Comparison of ENCODE assay signal across 17 cellular contexts in genomic region chr20:8583209-8584106, GRCh38.
A peak's percentile ranks its signal among the peaks of the same experiment; 100 is the strongest.
DNase-seq lines count a peak whose midpoint lies in the region; ATAC-seq and TF ChIP-seq lines count a peak whose summit lies in the region.
"Had no signal": no experiment of that assay in that cellular context is flagged by ENCODE, and none has a peak within 500 bp of the region (broad histone marks: within the 10 kb centered on the region; RNA-seq: fewer than 3 reads in every experiment).

No MANE protein-coding gene starts in this region.

- no peaks in the 10 kb centered on the region for H4K20me1 ChIP-seq in OCI-LY7 (ENCODE audit: insufficient read depth, low read length)
- H4K20me1 ChIP-seq: BLaER1 treated with 17β-estradiol and CSF1 and Interleukin-3, amounts not matched to agents 10 nM and 100 nM had no signal

- 60 to 61% methylated on average over 9 of the region's 9 CpGs for WGBS in transverse colon (ENCODE audit: low coverage in 1 of 2), 2 donors

- H3K4me1 ChIP-seq in OCI-LY7 (ENCODE audit: insufficient read depth, low read length, poor library complexity, severe bottlenecking), result peaks cover 11% of the 10 kb centered on the region
- H3K4me1 ChIP-seq in transverse colon, result peaks cover 0 to 5% (median 0%) of the 10 kb centered on the region in 4 donors
- H3K4me1 ChIP-seq: BLaER1 treated with 17β-estradiol and CSF1 and Interleukin-3, amounts not matched to agents 10 nM and 100 nM had no signal

- H3K9me3 ChIP-seq in OCI-LY7 (ENCODE audit: low read length) (no peaks in the 10 kb centered on the region), transverse colon (no peaks in the 10 kb centered on the region)
- H3K9me3 ChIP-seq: BLaER1 treated with 17β-estradiol and CSF1 and Interleukin-3, amounts not matched to agents 10 nM and 100 nM had no signal

- TF ChIP-seq CTCF in OCI-LY7 (conservative IDR thresholded peaks at IDR 0.05; ENCODE audit: low read length) (no peak), choroid plexus epithelial cell (conservative IDR thresholded peaks at IDR 0.05; ENCODE audit: low read depth, low read length) (no peak), transverse colon (IDR thresholded peaks at IDR 0.05) (no peak)

- in situ Hi-C loops in transverse colon (cut with MboI; ENCODE audit: low pct_ligation_motif_present in 1 of 4, low pct_unique_long_range_greater_than_20kb in 1 of 4, low sequenced_read_pairs in 3 of 4), result no loop called here

- DNase-seq in OCI-LY7 (ENCODE audit: low spot score) (peak; percentile 36), choroid plexus epithelial cell (ENCODE audit: low read depth) (peak; percentile 55), left colon (no peak), transverse colon (peak; percentile 13), HPDE6-E6E7 (ENCODE audit: extremely low spot score) (no peak), cerebellar cortex (ENCODE audit: low spot score) (no peak)
- DNase-seq: activated CD4-positive, alpha-beta T cell treated with anti-CD3 and anti-CD28 coated beads for 48 hours; activated naive CD8-positive, alpha-beta T cell treated with anti-CD3 and anti-CD28 coated beads for 36 hours; GOT3; NCI-H2081; NCI-H82; stimulated activated naive CD4-positive, alpha-beta T cell had no signal

- peak overlapping the region; percentile 23 for H3K4me3 ChIP-seq in OCI-LY7 (ENCODE audit: low read depth, low read length, poor library complexity, severe bottlenecking)
- H3K4me3 ChIP-seq in choroid plexus epithelial cell (ENCODE audit: low read depth, low read length), result no peak overlapping the region
- H3K4me3 ChIP-seq in transverse colon, result no peak overlapping the region
- H3K4me3 ChIP-seq: BLaER1 treated with 17β-estradiol and CSF1 and Interleukin-3, amounts not matched to agents 10 nM and 100 nM had no signal

- peak; percentile 68 for ATAC-seq in left colon
- ATAC-seq in HG02970 (IDR thresholded peaks at IDR 0.05; ENCODE audit: low FRiP score, unreplicated experiment), result no peak
- ATAC-seq: Right ventricle myocardium inferior, sciatic nerve had no signal

- H2AFZ ChIP-seq in OCI-LY7 (ENCODE audit: low read length), result peak overlapping the region; percentile 49; the same call in 1 of the 2 replicates

- BruUV-seq in OCI-LY7 (replicated peaks; lab: Mats Ljungman, UMichigan), result no TSS peak

- no peak for TF ChIP-seq POLR2A in transverse colon (IDR thresholded peaks at IDR 0.05)

- TF ChIP-seq EP300 in transverse colon (IDR thresholded peaks at IDR 0.05; ENCODE audit: low read depth), result no peak

- H3K27me3 ChIP-seq in transverse colon, result no peaks in the 10 kb centered on the region
- H3K27me3 ChIP-seq: BLaER1 treated with 17β-estradiol and CSF1 and Interleukin-3, amounts not matched to agents 10 nM and 100 nM had no signal

- no peaks in the 10 kb centered on the region for H3K36me3 ChIP-seq in OCI-LY7 (ENCODE audit: insufficient read depth, low read length)
- H3K36me3 ChIP-seq in transverse colon, result no peaks in the 10 kb centered on the region
- H3K36me3 ChIP-seq: BLaER1 treated with 17β-estradiol and CSF1 and Interleukin-3, amounts not matched to agents 10 nM and 100 nM had no signal

- CTCF ChIA-PET in OCI-LY7 (lab: Charles Lee; ENCODE audit: unreplicated experiment), result no interaction called here

- intact Hi-C loops in OCI-LY7 (cut with micrococcal nuclease; ENCODE audit: unreplicated experiment), result no loop called here
- intact Hi-C loops in left colon (cut with DNase I, micrococcal nuclease), result no loop called here
- intact Hi-C loops in transverse colon (cut with DNase I; ENCODE audit: low total_unique reads), result no loop called here

- H3K27ac ChIP-seq in OCI-LY7 (ENCODE audit: low read depth, low read length, poor library complexity, severe bottlenecking) (no peak overlapping the region), transverse colon (no peak overlapping the region)
- H3K27ac ChIP-seq: BLaER1 treated with 17β-estradiol and CSF1 and Interleukin-3, amounts not matched to agents 10 nM and 100 nM; epithelial cell of prostate had no signal

- POLR2A ChIA-PET in OCI-LY7 (lab: Charles Lee), result no interaction called here

- peak overlapping the region; percentile 41 for H3K4me2 ChIP-seq in OCI-LY7 (ENCODE audit: low read length)
- H3K4me2 ChIP-seq: BLaER1 treated with 17β-estradiol and CSF1 and Interleukin-3, amounts not matched to agents 10 nM and 100 nM had no signal

- H3K79me2 ChIP-seq in OCI-LY7 (ENCODE audit: insufficient read depth, low read depth, low read length), result no peaks in the 10 kb centered on the region

- no peaks in the 10 kb centered on the region for H3K9me2 ChIP-seq in OCI-LY7 (ENCODE audit: insufficient read depth, low read length)

Comparison
In these comparisons a context has a peak if more than half of its experiments do, and no peak if none do; other contexts are left out.
1. DNase-seq: peak in OCI-LY7 (single experiment), choroid plexus epithelial cell (single experiment) and transverse colon (single experiment); none in left colon (0 of 2), HPDE6-E6E7 (single experiment) and cerebellar cortex (single experiment).